9 cellular contexts compared by ENCODE assay signal in genomic region chr12:118370601-118371000, GRCh38. TPM values are rescaled to one million over a fixed set of nuclear protein-coding genes. Genes with fewer than 3 reads are reported as not detected.
DNase-seq lines count a peak whose midpoint lies in the region; ATAC-seq and TF ChIP-seq lines count a peak whose summit lies in the region.
"Had no signal": no experiment of that assay in that cellular context is flagged by ENCODE, and none has a peak within 500 bp of the region (broad histone marks: within the 10 kb centered on the region; RNA-seq: fewer than 3 reads in every experiment).

No MANE protein-coding gene starts in this region.

- CTCF ChIA-PET in WTC11 (lab: Charles Lee): interaction anchor here (1.5 kb wide), 1 partner anchor 189 kb away, joined by 3 read pairs; no protein-coding TSS in a partner anchor

- no peaks in the 10 kb centered on the region for H3K9me3 ChIP-seq in skeletal muscle satellite cell (replicated peaks; ENCODE audit: low read length)
- H3K9me3 ChIP-seq in body of pancreas: no peaks in the 10 kb centered on the region

- no peak for TF ChIP-seq POLR2A in body of pancreas (IDR thresholded peaks at IDR 0.05)

- no peak for TF ChIP-seq CTCF in WTC11 (IDR thresholded peaks at IDR 0.05)
- TF ChIP-seq CTCF in fibroblast of villous mesenchyme (IDR thresholded peaks at IDR 0.05; ENCODE audit: insufficient read depth, low read depth, low read length): no peak
- no peak for TF ChIP-seq CTCF in body of pancreas (IDR thresholded peaks at IDR 0.05)

- no peaks in the 10 kb centered on the region for H3K9me3 Mint-ChIP-seq in WTC11

- DNase-seq in NCI-H82 (lab: John Stamatoyannopoulos, UW) (peak; percentile 53), NCI-H82 treated with DMSO at 0.1 percent for 48 hours (lab: John Stamatoyannopoulos, UW; ENCODE audit: unreplicated experiment) (no peak), WTC11 (ENCODE audit: low spot score) (no peak), fibroblast of villous mesenchyme (ENCODE audit: low read depth) (no peak), NCI-H187 treated with DMSO at 0.1 percent for 48 hours (lab: John Stamatoyannopoulos, UW) (no peak), body of pancreas (no peak)
- DNase-seq: 8988T had no signal

- no peak overlapping the region for H3K27ac Mint-ChIP-seq in WTC11

- no peaks in the 10 kb centered on the region for H3K27me3 ChIP-seq in skeletal muscle satellite cell (ENCODE audit: control insufficient read depth, insufficient read depth, low read length)
- H3K27me3 ChIP-seq in body of pancreas: no peaks in the 10 kb centered on the region

- H3K36me3 ChIP-seq in skeletal muscle satellite cell (ENCODE audit: insufficient read depth, low read length): no peaks in the 10 kb centered on the region
- no peaks in the 10 kb centered on the region for H3K36me3 ChIP-seq in body of pancreas (replicated peaks in 1 of 2; ENCODE audit: insufficient read depth in 1 of 2, low read depth in 2 of 2)

- H3K27ac ChIP-seq in body of pancreas: peak overlapping the region in 1 of 4 donors; percentile 58

- H3K4me3 ChIP-seq in fibroblast of villous mesenchyme (ENCODE audit: low read depth, low read length) (peak overlapping the region; percentile 89), skeletal muscle satellite cell (ENCODE audit: low read length) (peak overlapping the region; percentile 95), body of pancreas (no peak overlapping the region)

- H3K4me1 ChIP-seq in skeletal muscle satellite cell (ENCODE audit: control insufficient read depth, insufficient read depth, low read length) (peaks cover 13% of the 10 kb centered on the region), body of pancreas (peaks cover 25% of the 10 kb centered on the region)

- ATAC-seq in WTC11 (no peak), body of pancreas (no peak), HG03108 (IDR thresholded peaks at IDR 0.05; ENCODE audit: unreplicated experiment) (no peak)

- H3K9ac ChIP-seq in skeletal muscle satellite cell (ENCODE audit: low read depth, low read length): peak overlapping the region; percentile 80

- peaks cover 35% of the 10 kb centered on the region for H3K4me1 Mint-ChIP-seq in WTC11

- peak overlapping the region; percentile 92 for H3K4me3 Mint-ChIP-seq in WTC11

- H3K36me3 Mint-ChIP-seq in WTC11: no peaks in the 10 kb centered on the region

- peak overlapping the region; percentile 84 for H3K4me2 ChIP-seq in skeletal muscle satellite cell (ENCODE audit: low read length)

- intact Hi-C loops in body of pancreas (cut with DNase I): loop anchor here (10.0 kb wide), 1 partner anchor 196 kb away; no protein-coding TSS in a partner anchor

- POLR2A ChIA-PET in WTC11 (lab: Charles Lee): no interaction called here

- 13 to 18% methylated on average over 3 of the region's 3 CpGs for WGBS in body of pancreas, 2 donors

- peaks cover 17% of the 10 kb centered on the region for H3K27me3 Mint-ChIP-seq in WTC11 (ENCODE audit: low read depth)

TF ChIP-seq in WTC11, 78 proteins besides CTCF, POLR2A, EP300 and RAD21:
- TF ChIP-seq JAZF1 (CRISPR knock-in tag; IDR thresholded peaks at IDR 0.05) (no peak), ZNF532 (CRISPR knock-in tag; IDR thresholded peaks at IDR 0.05; ENCODE audit: borderline replicate concordance) (no peak), TCF7 (CRISPR knock-in tag; IDR thresholded peaks at IDR 0.05; ENCODE audit: low read depth) (no peak), ZNF416 (CRISPR knock-in tag; IDR thresholded peaks at IDR 0.05) (no peak), ATF6 (CRISPR knock-in tag; IDR thresholded peaks at IDR 0.05) (no peak)
- TF ChIP-seq, protein P1, sequence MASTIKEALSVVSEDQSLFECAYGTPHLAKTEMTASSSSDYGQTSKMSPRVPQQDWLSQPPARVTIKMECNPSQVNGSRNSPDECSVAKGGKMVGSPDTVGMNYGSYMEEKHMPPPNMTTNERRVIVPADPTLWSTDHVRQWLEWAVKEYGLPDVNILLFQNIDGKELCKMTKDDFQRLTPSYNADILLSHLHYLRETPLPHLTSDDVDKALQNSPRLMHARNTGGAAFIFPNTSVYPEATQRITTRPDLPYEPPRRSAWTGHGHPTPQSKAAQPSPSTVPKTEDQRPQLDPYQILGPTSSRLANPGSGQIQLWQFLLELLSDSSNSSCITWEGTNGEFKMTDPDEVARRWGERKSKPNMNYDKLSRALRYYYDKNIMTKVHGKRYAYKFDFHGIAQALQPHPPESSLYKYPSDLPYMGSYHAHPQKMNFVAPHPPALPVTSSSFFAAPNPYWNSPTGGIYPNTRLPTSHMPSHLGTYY (CRISPR knock-in tag; IDR thresholded peaks at IDR 0.05): no peak
TF ChIP-seq in WTC11: peak in this region for 0.

RNA-seq across cellular contexts. Expression of gene TAOK3, which starts 2.1 kb away (rescaled TPM):
- total RNA-seq in WTC11 (2021) (8.3 to 13.0 TPM (median 9.3 TPM) in 3 replicates), fibroblast of villous mesenchyme (31.2 and 34.5 TPM in 2 replicates), body of pancreas (10 to 100 TPM; 15.6 to 29.3 TPM)
- total RNA-seq in skeletal muscle satellite cell (2012; rRNA removed): 25.8 and 37.8 TPM in 2 replicates

RNA-seq across cellular contexts. Expression of gene SUDS3, which starts 5.8 kb away (rescaled TPM):
- total RNA-seq in WTC11 (2021) (63.9 to 65.5 TPM (median 64.7 TPM) in 3 replicates), fibroblast of villous mesenchyme (34.1 and 53.5 TPM in 2 replicates), body of pancreas (10 to 100 TPM; 30.3 to 35.5 TPM)
- 18.8 and 19.0 TPM in 2 replicates for total RNA-seq in skeletal muscle satellite cell (2012; rRNA removed)

Comparison
In these comparisons a context has a peak if more than half of its experiments do, and no peak if none do; other contexts are left out.
1. H3K4me3 ChIP-seq: peak in fibroblast of villous mesenchyme (single experiment) and skeletal muscle satellite cell (single experiment); none in body of pancreas (0 of 2).